8 cellular contexts compared by ENCODE assay signal in the genomic region with DNA sequence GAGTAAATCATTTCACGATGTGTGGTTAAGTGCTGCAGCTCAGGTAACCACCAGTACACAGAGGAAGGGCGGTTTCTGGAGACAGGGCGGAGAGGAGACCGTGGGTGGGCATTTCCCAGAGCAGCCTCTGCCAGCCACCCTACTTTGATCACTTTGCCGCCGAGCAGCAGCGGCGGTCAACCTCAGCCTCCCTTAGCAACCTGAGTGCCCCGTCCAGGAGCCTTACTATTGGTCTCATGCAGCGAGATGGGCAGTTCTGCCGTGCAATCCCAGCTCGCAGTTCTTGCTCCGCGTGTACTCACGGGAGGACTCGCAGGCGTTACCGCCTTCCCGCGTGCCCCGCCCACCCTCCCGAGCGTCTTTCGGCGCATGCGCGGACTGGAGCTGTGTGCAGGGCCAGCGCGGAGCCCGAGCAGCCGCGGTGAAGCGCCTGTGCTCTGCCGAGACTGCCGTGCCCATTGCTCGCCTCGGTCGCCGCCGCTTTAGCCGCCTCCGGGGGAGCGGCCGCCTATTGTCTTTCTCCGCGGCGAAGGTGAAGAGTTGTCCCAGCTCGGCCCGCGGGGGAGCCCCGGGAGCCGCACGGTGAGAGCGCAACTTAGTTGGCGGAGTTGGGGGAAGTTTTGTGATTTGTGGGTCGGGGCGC. TPM values are rescaled to one million over a fixed set of nuclear protein-coding genes. Genes with fewer than 3 reads are reported as not detected.
DNase-seq lines count a peak whose midpoint lies in the region; ATAC-seq lines count a peak whose summit lies in the region.

A gene with protein sequence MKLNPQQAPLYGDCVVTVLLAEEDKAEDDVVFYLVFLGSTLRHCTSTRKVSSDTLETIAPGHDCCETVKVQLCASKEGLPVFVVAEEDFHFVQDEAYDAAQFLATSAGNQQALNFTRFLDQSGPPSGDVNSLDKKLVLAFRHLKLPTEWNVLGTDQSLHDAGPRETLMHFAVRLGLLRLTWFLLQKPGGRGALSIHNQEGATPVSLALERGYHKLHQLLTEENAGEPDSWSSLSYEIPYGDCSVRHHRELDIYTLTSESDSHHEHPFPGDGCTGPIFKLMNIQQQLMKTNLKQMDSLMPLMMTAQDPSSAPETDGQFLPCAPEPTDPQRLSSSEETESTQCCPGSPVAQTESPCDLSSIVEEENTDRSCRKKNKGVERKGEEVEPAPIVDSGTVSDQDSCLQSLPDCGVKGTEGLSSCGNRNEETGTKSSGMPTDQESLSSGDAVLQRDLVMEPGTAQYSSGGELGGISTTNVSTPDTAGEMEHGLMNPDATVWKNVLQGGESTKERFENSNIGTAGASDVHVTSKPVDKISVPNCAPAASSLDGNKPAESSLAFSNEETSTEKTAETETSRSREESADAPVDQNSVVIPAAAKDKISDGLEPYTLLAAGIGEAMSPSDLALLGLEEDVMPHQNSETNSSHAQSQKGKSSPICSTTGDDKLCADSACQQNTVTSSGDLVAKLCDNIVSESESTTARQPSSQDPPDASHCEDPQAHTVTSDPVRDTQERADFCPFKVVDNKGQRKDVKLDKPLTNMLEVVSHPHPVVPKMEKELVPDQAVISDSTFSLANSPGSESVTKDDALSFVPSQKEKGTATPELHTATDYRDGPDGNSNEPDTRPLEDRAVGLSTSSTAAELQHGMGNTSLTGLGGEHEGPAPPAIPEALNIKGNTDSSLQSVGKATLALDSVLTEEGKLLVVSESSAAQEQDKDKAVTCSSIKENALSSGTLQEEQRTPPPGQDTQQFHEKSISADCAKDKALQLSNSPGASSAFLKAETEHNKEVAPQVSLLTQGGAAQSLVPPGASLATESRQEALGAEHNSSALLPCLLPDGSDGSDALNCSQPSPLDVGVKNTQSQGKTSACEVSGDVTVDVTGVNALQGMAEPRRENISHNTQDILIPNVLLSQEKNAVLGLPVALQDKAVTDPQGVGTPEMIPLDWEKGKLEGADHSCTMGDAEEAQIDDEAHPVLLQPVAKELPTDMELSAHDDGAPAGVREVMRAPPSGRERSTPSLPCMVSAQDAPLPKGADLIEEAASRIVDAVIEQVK (N-terminal part only) (plus strand): TSS at position 387 of the 643 bp plus-strand sequence. CDS start 105,118 bp downstream, outside the sequence.

- peak within 1 kb of the TSS; percentile 93 for H3K27ac Mint-ChIP-seq in activated CD4-positive, alpha-beta T cell treated with anti-CD3 and anti-CD28 coated beads, Interleukin-2, amount 10 ng/mL, durations not matched to agents 24 days and 14 days

- intact Hi-C loops in activated CD4-positive, alpha-beta T cell treated with anti-CD3 and anti-CD28 coated beads, Interleukin-2, amount 10 ng/mL, durations not matched to agents 24 days and 14 days (cut with micrococcal nuclease), result loop anchor here (1.0 to 10.0 kb wide), 8 partner anchors 22 to 314 kb away; no protein-coding TSS in a partner anchor

- H3K9me3 Mint-ChIP-seq in activated CD4-positive, alpha-beta T cell treated with anti-CD3 and anti-CD28 coated beads, Interleukin-2, amount 10 ng/mL, durations not matched to agents 24 days and 14 days, result no peaks in the 10 kb centered on the region

- peak; percentile 36 to 94 (median 86) for DNase-seq in C1 segment of cervical spinal cord (lab: John Stamatoyannopoulos, UW)
- DNase-seq in NCI-H526 treated with DMSO at 0.1 percent for 48 hours (lab: John Stamatoyannopoulos, UW), result peak; percentile 96
- peak; percentile 98 for DNase-seq in activated CD4-positive, alpha-beta T cell treated with anti-CD3 and anti-CD28 coated beads, Interleukin-2, amount 10 ng/mL, durations not matched to agents 24 days and 14 days
- DNase-seq in dedifferentiated amniotic fluid mesenchymal stem cell (ENCODE audit: extremely low spot score), result peak; percentile 98
- peak; percentile 99 for DNase-seq in left lobe of liver (ENCODE audit: low spot score)
- peak; percentile 92 for DNase-seq in stimulated activated CD4-positive, alpha-beta T cell treated with anti-CD3 and anti-CD28 coated beads, Interleukin-2, amount 100 ng/mL, for 24 hours

- peak within 1 kb of the TSS; percentile 88 for H3K4me3 Mint-ChIP-seq in activated CD4-positive, alpha-beta T cell treated with anti-CD3 and anti-CD28 coated beads, Interleukin-2, amount 10 ng/mL, durations not matched to agents 24 days and 14 days

- ATAC-seq in GM19351 (IDR thresholded peaks at IDR 0.05; ENCODE audit: unreplicated experiment) (peak; percentile 75), HG03520 (IDR thresholded peaks at IDR 0.05; ENCODE audit: unreplicated experiment) (peak; percentile 77), left lobe of liver (peak; percentile 92)

- peaks cover 8% of the 10 kb centered on the region for H3K36me3 Mint-ChIP-seq in activated CD4-positive, alpha-beta T cell treated with anti-CD3 and anti-CD28 coated beads, Interleukin-2, amount 10 ng/mL, durations not matched to agents 24 days and 14 days (ENCODE audit: low read depth)

- peaks cover 3% of the 10 kb centered on the region for H3K27me3 Mint-ChIP-seq in activated CD4-positive, alpha-beta T cell treated with anti-CD3 and anti-CD28 coated beads, Interleukin-2, amount 10 ng/mL, durations not matched to agents 24 days and 14 days

- H3K4me1 Mint-ChIP-seq in activated CD4-positive, alpha-beta T cell treated with anti-CD3 and anti-CD28 coated beads, Interleukin-2, amount 10 ng/mL, durations not matched to agents 24 days and 14 days, result peaks cover 51% of the 10 kb centered on the region

RNA-seq across cellular contexts. Expression of the gene that starts here (rescaled TPM):
- 68.5 and 71.3 TPM in 2 replicates for total RNA-seq in activated CD4-positive, alpha-beta T cell treated with anti-CD3 and anti-CD28 coated beads, Interleukin-2, amount 10 ng/mL, durations not matched to agents 24 days and 14 days
- 60.5 TPM for total RNA-seq in left lobe of liver

Comparison
In these comparisons a context has a peak if more than half of its experiments do, and no peak if none do; other contexts are left out.
1. Peak in every context shown above with its lines: DNase-seq and ATAC-seq.